8 cellular contexts compared by ENCODE assay signal in the genomic region with DNA sequence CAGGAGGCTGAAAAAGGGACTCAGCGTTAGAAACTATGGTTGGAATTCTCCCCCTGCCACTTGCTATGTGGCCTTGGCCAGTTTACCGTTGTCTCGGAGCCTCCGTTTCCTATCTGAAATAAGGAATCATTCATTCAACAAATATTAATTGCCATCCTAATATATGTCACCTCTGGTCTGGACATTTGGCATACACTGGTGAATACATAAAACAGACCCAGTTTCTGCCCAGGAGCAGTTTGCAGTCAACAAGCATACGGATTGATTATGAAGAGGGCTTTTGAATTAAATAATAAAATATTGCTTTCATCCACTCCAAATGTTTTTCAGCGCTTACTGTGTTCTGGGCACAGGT. TPM values are rescaled to one million over a fixed set of nuclear protein-coding genes. Genes with fewer than 3 reads are reported as not detected.
DNase-seq lines count a peak whose midpoint lies in the region; ATAC-seq and TF ChIP-seq lines count a peak whose summit lies in the region.

No MANE protein-coding gene starts in this region.

- DNase-seq in AG09309 (ENCODE audit: low read depth) (no peak), naive B cell (no peak), GM13977 (ENCODE audit: low spot score) (no peak), HK-2 (ENCODE audit: unreplicated experiment) (no peak), NCI-H748 treated with DMSO at 0.1 percent for 48 hours (lab: John Stamatoyannopoulos, UW) (no peak)
- no peak for DNase-seq in central memory CD8-positive, alpha-beta T cell (ENCODE audit: low spot score in 2 of 2)

- no peaks in the 10 kb centered on the region for H3K9me3 Mint-ChIP-seq in central memory CD8-positive, alpha-beta T cell
- H3K9me3 Mint-ChIP-seq in naive B cell = peaks cover 3 to 16% (median 6%) of the 10 kb centered on the region in 7 donors

- H3K9ac ChIP-seq in HUES64 (ENCODE audit: low read depth, low read length) = no peak overlapping the region

- H3K9me3 ChIP-seq in HUES64 (ENCODE audit: insufficient read depth, low read depth, low read length) = no peaks in the 10 kb centered on the region

- H3K4me1 Mint-ChIP-seq in central memory CD8-positive, alpha-beta T cell = peaks cover 11% of the 10 kb centered on the region
- peaks cover 22 to 37% (median 34%) of the 10 kb centered on the region in 3 donors for H3K4me1 Mint-ChIP-seq in naive B cell

- no peak overlapping the region for H3K27ac Mint-ChIP-seq in central memory CD8-positive, alpha-beta T cell (ENCODE audit: low read depth)
- no peak overlapping the region for H3K27ac Mint-ChIP-seq in naive B cell

- peaks cover 99% of the 10 kb centered on the region for H3K27me3 ChIP-seq in HUES64 (ENCODE audit: insufficient read depth, low read length)

- H3K27me3 Mint-ChIP-seq in central memory CD8-positive, alpha-beta T cell = peaks cover 55% of the 10 kb centered on the region
- H3K27me3 Mint-ChIP-seq in naive B cell = peaks cover 81 to 83% (median 82%) of the 10 kb centered on the region in 3 donors

- H3K36me3 Mint-ChIP-seq in central memory CD8-positive, alpha-beta T cell (ENCODE audit: insufficient read depth) = peaks cover 4% of the 10 kb centered on the region
- peaks cover 0 to 18% of the 10 kb centered on the region in 2 donors for H3K36me3 Mint-ChIP-seq in naive B cell

- peak overlapping the region; percentile 79 for H3K4me3 ChIP-seq in AG09309 (ENCODE audit: control insufficient read depth, low read depth, low read length)
- peak overlapping the region; percentile 53 for H3K4me3 ChIP-seq in HUES64 (ENCODE audit: low read length)

- H3K36me3 ChIP-seq in HUES64 (ENCODE audit: insufficient read depth, low read length) = no peaks in the 10 kb centered on the region

- WGBS in HUES64 = 21% methylated on average over 5 of the region's 6 CpGs

- peak overlapping the region; percentile 75 for H3K4me3 Mint-ChIP-seq in central memory CD8-positive, alpha-beta T cell
- peak overlapping the region; percentile 43 to 93 (median 85) for H3K4me3 Mint-ChIP-seq in naive B cell

- in situ Hi-C loops in GM13977 (cut with MboI; ENCODE audit: low pct_unique_long_range_greater_than_20kb, low sequenced_read_pairs, unreplicated experiment) = no loop called here

- no peak for ATAC-seq in central memory CD8-positive, alpha-beta T cell (replicated peaks; ENCODE audit: extremely low read depth, poor library complexity, severe bottlenecking)
- ATAC-seq in naive B cell (ENCODE audit: low read depth in 2 of 2) (no peak), HG03045 (IDR thresholded peaks at IDR 0.05; ENCODE audit: unreplicated experiment) (no peak)

- no peak for TF ChIP-seq CTCF in AG09309 (IDR thresholded peaks at IDR 0.05; ENCODE audit: control insufficient read depth, insufficient read depth, low read depth, low read length, missing control alignments)
- TF ChIP-seq CTCF in GM13977 (IDR thresholded peaks at IDR 0.05; ENCODE audit: extremely low read depth, insufficient read depth, missing control alignments) = no peak

- peaks cover 49% of the 10 kb centered on the region for H3K4me1 ChIP-seq in HUES64 (ENCODE audit: insufficient read depth, low read length)

- no peak overlapping the region for H3K27ac ChIP-seq in HUES64 (ENCODE audit: low read depth, low read length)

RNA-seq across cellular contexts. Expression of gene GSX2, which starts 7.6 kb away (rescaled TPM):
- not detected for polyA plus RNA-seq in HUES64 (2013, experiment 1 of 2)
- not detected for polyA plus RNA-seq in HUES64 (2013, experiment 2 of 2)
- not detected for polyA plus RNA-seq in naive B cell (ENCODE audit: low read depth in 6 of 6)

RNA-seq across cellular contexts. Expression of gene CHIC2, which starts 28.0 kb away (rescaled TPM):
- 11.6 TPM for polyA plus RNA-seq in HUES64 (2013, experiment 1 of 2)
- 9.3 TPM for polyA plus RNA-seq in HUES64 (2013, experiment 2 of 2)
- polyA plus RNA-seq in naive B cell (ENCODE audit: low read depth in 6 of 6) = 10 to 100 TPM; 56.6 to 81.9 (median 63.5) TPM
